17 cellular contexts compared by ENCODE assay signal in genomic region chr1:161364332-161364731, GRCh38. TPM values are rescaled to one million over a fixed set of nuclear protein-coding genes. Genes with fewer than 3 reads are reported as not detected.
DNase-seq lines count a peak whose midpoint lies in the region; ATAC-seq and TF ChIP-seq lines count a peak whose summit lies in the region.
"Had no signal": no experiment of that assay in that cellular context is flagged by ENCODE, and none has a peak within 500 bp of the region (broad histone marks: within the 10 kb centered on the region; RNA-seq: fewer than 3 reads in every experiment).

No MANE protein-coding gene starts in this region.

- DNase-seq in activated CD4-positive, alpha-beta T cell treated with anti-CD3 and anti-CD28 coated beads, Interleukin-2, amount 10 ng/mL, durations not matched to agents 24 days and 14 days: no peak
- no peak for DNase-seq in activated CD4-positive, alpha-beta T cell treated with anti-CD3 and anti-CD28 coated beads for 1 hour
- DNase-seq in left ventricle myocardium inferior (no peak), Right ventricle myocardium inferior (ENCODE audit: missing footprints) (no peak), naive B cell (no peak), NCI-H345 (lab: John Stamatoyannopoulos, UW) (no peak), DMS 273 (lab: John Stamatoyannopoulos, UW; ENCODE audit: unreplicated experiment) (no peak), NCI-H1417 (lab: John Stamatoyannopoulos, UW) (no peak)
- DNase-seq: 8988T, DMS 273 treated with DMSO at 0.1 percent for 48 hours, GF-D8, NCI-H187 treated with DMSO at 0.1 percent for 48 hours, NCI-H446, NCI-H69 had no signal

- H3K4me1 ChIP-seq in left ventricle myocardium inferior: peaks cover 21% of the 10 kb centered on the region

- H3K9me3 ChIP-seq in left ventricle myocardium inferior (replicated peaks): no peaks in the 10 kb centered on the region
- H3K9me3 ChIP-seq: BLaER1 had no signal

- no peak overlapping the region for H3K4me3 ChIP-seq in left ventricle myocardium inferior
- H3K4me3 ChIP-seq: BLaER1, K562 had no signal

- H3K4me3 Mint-ChIP-seq in activated CD4-positive, alpha-beta T cell treated with anti-CD3 and anti-CD28 coated beads, Interleukin-2, amount 10 ng/mL, durations not matched to agents 24 days and 14 days: no peak overlapping the region
- H3K4me3 Mint-ChIP-seq in naive B cell: no peak overlapping the region

- H3K27ac Mint-ChIP-seq in activated CD4-positive, alpha-beta T cell treated with anti-CD3 and anti-CD28 coated beads, Interleukin-2, amount 10 ng/mL, durations not matched to agents 24 days and 14 days: peak overlapping the region; percentile 25
- peak overlapping the region in 4 of 6 donors; percentile 3 to 97 (median 30) for H3K27ac Mint-ChIP-seq in naive B cell

- peak overlapping the region; percentile 2 for H3K27ac ChIP-seq in left ventricle myocardium inferior (replicated peaks)
- H3K27ac ChIP-seq: BLaER1 had no signal

- no peak for TF ChIP-seq CTCF in left ventricle myocardium inferior (IDR thresholded peaks at IDR 0.05; ENCODE audit: borderline replicate concordance)

- peaks cover 32% of the 10 kb centered on the region for H3K36me3 Mint-ChIP-seq in activated CD4-positive, alpha-beta T cell treated with anti-CD3 and anti-CD28 coated beads, Interleukin-2, amount 10 ng/mL, durations not matched to agents 24 days and 14 days (ENCODE audit: low read depth)
- H3K36me3 Mint-ChIP-seq in naive B cell: peaks cover 5 to 8% of the 10 kb centered on the region in 2 donors

- H3K9me3 Mint-ChIP-seq in activated CD4-positive, alpha-beta T cell treated with anti-CD3 and anti-CD28 coated beads, Interleukin-2, amount 10 ng/mL, durations not matched to agents 24 days and 14 days: no peaks in the 10 kb centered on the region
- no peaks in the 10 kb centered on the region for H3K9me3 Mint-ChIP-seq in naive B cell

- H3K27me3 ChIP-seq in left ventricle myocardium inferior (ENCODE audit: low read depth): no peaks in the 10 kb centered on the region
- H3K27me3 ChIP-seq: BLaER1 had no signal

- intact Hi-C loops in activated CD4-positive, alpha-beta T cell treated with anti-CD3 and anti-CD28 coated beads, Interleukin-2, amount 10 ng/mL, durations not matched to agents 24 days and 14 days (cut with micrococcal nuclease): loop anchor here (10.0 kb wide), 1 partner anchor 50 kb away; the partner anchor contains the start of gene SDHC
- intact Hi-C loops in left ventricle myocardium inferior (cut with micrococcal nuclease): no loop called here
- intact Hi-C loops in Right ventricle myocardium inferior (cut with DNase I): no loop called here

- ATAC-seq in Right ventricle myocardium inferior (no peak), naive B cell (ENCODE audit: low read depth in 2 of 2) (no peak)
- ATAC-seq: HCT116, K562 had no signal

- no peaks in the 10 kb centered on the region for H3K27me3 Mint-ChIP-seq in activated CD4-positive, alpha-beta T cell treated with anti-CD3 and anti-CD28 coated beads, Interleukin-2, amount 10 ng/mL, durations not matched to agents 24 days and 14 days
- no peaks in the 10 kb centered on the region for H3K27me3 Mint-ChIP-seq in naive B cell

- H3K4me1 Mint-ChIP-seq in activated CD4-positive, alpha-beta T cell treated with anti-CD3 and anti-CD28 coated beads, Interleukin-2, amount 10 ng/mL, durations not matched to agents 24 days and 14 days: peaks cover 11% of the 10 kb centered on the region
- peaks cover 8 to 14% (median 12%) of the 10 kb centered on the region in 3 donors for H3K4me1 Mint-ChIP-seq in naive B cell

- H3K36me3 ChIP-seq in left ventricle myocardium inferior: peaks cover 22% of the 10 kb centered on the region

RNA-seq across cellular contexts. Expression of gene CFAP126, which starts 3.3 kb away (rescaled TPM):
- not detected in 2 replicates for total RNA-seq in activated CD4-positive, alpha-beta T cell treated with anti-CD3 and anti-CD28 coated beads, Interleukin-2, amount 10 ng/mL, durations not matched to agents 24 days and 14 days
- total RNA-seq in left ventricle myocardium inferior (not detected), Right ventricle myocardium inferior (not detected)
- polyA plus RNA-seq in naive B cell (ENCODE audit: low read depth in 6 of 6): not detected
- total RNA-seq: K562 had no signal
- polyA plus RNA-seq: K562 had no signal

RNA-seq across cellular contexts. Expression of gene SDHC, which starts 50.2 kb away (rescaled TPM):
- 174 and 182 TPM in 2 replicates for total RNA-seq in activated CD4-positive, alpha-beta T cell treated with anti-CD3 and anti-CD28 coated beads, Interleukin-2, amount 10 ng/mL, durations not matched to agents 24 days and 14 days
- total RNA-seq in left ventricle myocardium inferior (393 TPM), Right ventricle myocardium inferior (407 TPM)
- polyA plus RNA-seq in naive B cell (ENCODE audit: low read depth in 6 of 6): 100 to 1,000 TPM; 186 to 393 (median 238) TPM

RNA-seq across cellular contexts. Expression of gene MPZ, which starts 54.6 kb away (rescaled TPM):
- total RNA-seq in activated CD4-positive, alpha-beta T cell treated with anti-CD3 and anti-CD28 coated beads, Interleukin-2, amount 10 ng/mL, durations not matched to agents 24 days and 14 days: 2.8 and 3.0 TPM in 2 replicates
- total RNA-seq in left ventricle myocardium inferior (3.5 TPM), Right ventricle myocardium inferior (4.4 TPM)
- not detected for polyA plus RNA-seq in naive B cell (ENCODE audit: low read depth in 6 of 6)
